17 cellular contexts compared by ENCODE assay signal in genomic region chr4:159279084-159279483, GRCh38.
A peak's percentile ranks its signal among the peaks of the same experiment; 100 is the strongest.
DNase-seq lines count a peak whose midpoint lies in the region; ATAC-seq, FAIRE-seq and TF ChIP-seq lines count a peak whose summit lies in the region.
"Had no signal": no experiment of that assay in that cellular context is flagged by ENCODE, and none has a peak within 500 bp of the region (broad histone marks: within the 10 kb centered on the region; RNA-seq: fewer than 3 reads in every experiment).

No MANE protein-coding gene starts in this region.

- H2AFZ ChIP-seq in HepG2 (ENCODE audit: low read length): no peak overlapping the region

- H3K4me3 ChIP-seq in liver (ENCODE audit: low read depth in 1 of 3, low read length in 3 of 3) (no peak overlapping the region), HepG2 (replicated peaks in 1 of 3; ENCODE audit: insufficient read depth in 1 of 3, low read depth in 2 of 3, low read length in 3 of 3) (no peak overlapping the region), cardiac muscle cell (no peak overlapping the region), adrenal gland (no peak overlapping the region)
- H3K4me3 ChIP-seq: GM12878, SJCRH30 had no signal

- no peak for FAIRE-seq in HepG2 (lab: Jason Lieb, UNC)

- 94% methylated on average over 6 of the region's 6 CpGs for WGBS in liver
- WGBS in HepG2 (ENCODE audit: low lambda C conversion rate): 94% methylated on average over 6 of the region's 6 CpGs
- 92 to 96% (median 94%) methylated on average over 6 of the region's 6 CpGs for WGBS in adrenal gland, 4 donors

- POLR2A ChIA-PET in HepG2 (lab: Yijun Ruan, JAX): no interaction called here

- no peaks in the 10 kb centered on the region for H4K20me1 ChIP-seq in HepG2 (ENCODE audit: insufficient read depth, low read length)

- TF ChIP-seq EP300 in HepG2 (IDR thresholded peaks at IDR 0.05; ENCODE audit: low read depth in 2 of 2, low read length in 2 of 2) (no peak), HepG2 (CRISPR knock-in tag; IDR thresholded peaks at IDR 0.05; ENCODE audit: borderline replicate concordance) (no peak)

- H3K27me3 ChIP-seq in liver (ENCODE audit: control insufficient read depth in 4 of 4, insufficient read depth in 4 of 4, low read length in 3 of 4) (no peaks in the 10 kb centered on the region), HepG2 (ENCODE audit: control insufficient read depth in 1 of 2, insufficient read depth in 2 of 2, low read length in 2 of 2) (no peaks in the 10 kb centered on the region), cardiac muscle cell (no peaks in the 10 kb centered on the region), layer of hippocampus (ENCODE audit: control insufficient read depth, insufficient read depth, low read length) (no peaks in the 10 kb centered on the region), adrenal gland (no peaks in the 10 kb centered on the region)
- H3K27me3 ChIP-seq: SJCRH30 had no signal

- CTCF ChIA-PET in HepG2 (lab: Yijun Ruan, JAX; ENCODE audit: low intra/inter-chr PET ratio, low total read pairs): no interaction called here

- H3K9ac ChIP-seq in liver (ENCODE audit: low read depth in 1 of 2, low read length in 2 of 2): no peak overlapping the region
- no peak overlapping the region for H3K9ac ChIP-seq in HepG2 (ENCODE audit: insufficient read depth, low read depth, low read length)

- no peak for ATAC-seq in HepG2
- ATAC-seq: GM12878 had no signal

- H3K27ac ChIP-seq in liver (ENCODE audit: low read depth in 1 of 2, low read length in 2 of 2) (peak overlapping the region; percentile 11 to 64), HepG2 (ENCODE audit: extremely low read length, insufficient read depth, low read length) (no peak overlapping the region), cardiac muscle cell (peak overlapping the region; percentile 72), layer of hippocampus (ENCODE audit: low read depth, low read length) (peak overlapping the region; percentile 14), adrenal gland (no peak overlapping the region)
- H3K27ac ChIP-seq: SJCRH30 had no signal

- TF ChIP-seq RAD21 in liver (IDR thresholded peaks at IDR 0.05): no peak
- TF ChIP-seq RAD21 in HepG2 (CRISPR knock-in tag; IDR thresholded peaks at IDR 0.05): no peak

- no peak overlapping the region for H3K4me2 ChIP-seq in HepG2 (ENCODE audit: low read depth, low read length)

- DNase-seq in HepG2 (ENCODE audit: low spot score) (no peak), cardiac muscle cell (ENCODE audit: low read depth in 1 of 2, low spot score in 1 of 2) (no peak), activated gamma-delta T cell (lab: John Stamatoyannopoulos, UW) (no peak), NCI-H69 (lab: John Stamatoyannopoulos, UW) (no peak), adrenal gland (no peak), amygdala (lab: John Stamatoyannopoulos, UW) (no peak)
- DNase-seq: CD4-positive, CD25-positive, alpha-beta regulatory T cell; COR-L47; GOT3; KBM-7; NCI-H1694 treated with DMSO at 0.1 percent for 48 hours; NCI-H510A; NCI-H774; SJCRH30 had no signal

- H3K36me3 ChIP-seq in liver (ENCODE audit: control insufficient read depth in 4 of 4, insufficient read depth in 3 of 4, low read depth in 1 of 4, low read length in 3 of 4): no peaks in the 10 kb centered on the region
- H3K36me3 ChIP-seq in HepG2 (replicated peaks in 1 of 2; ENCODE audit: control insufficient read depth in 1 of 2, insufficient read depth in 2 of 2, low read length in 2 of 2): no peaks in the 10 kb centered on the region
- no peaks in the 10 kb centered on the region for H3K36me3 ChIP-seq in cardiac muscle cell
- no peaks in the 10 kb centered on the region for H3K36me3 ChIP-seq in adrenal gland (replicated peaks in 1 of 2)
- H3K36me3 ChIP-seq: SJCRH30 had no signal

- in situ Hi-C loops in HepG2 (cut with HindIII; ENCODE audit: extremely low pct_ligation_motif_present, low pct_unique_long_range_greater_than_20kb): no loop called here

- H3K4me1 ChIP-seq in liver (ENCODE audit: control insufficient read depth in 4 of 4, insufficient read depth in 4 of 4, low read length in 3 of 4): peaks cover 5 to 40% (median 21%) of the 10 kb centered on the region in 4 donors
- H3K4me1 ChIP-seq in HepG2 (ENCODE audit: insufficient read depth, low read length): peaks cover 58% of the 10 kb centered on the region
- H3K4me1 ChIP-seq in cardiac muscle cell (ENCODE audit: low read depth): peaks cover 23% of the 10 kb centered on the region
- peaks cover 0 to 13% of the 10 kb centered on the region in 2 donors for H3K4me1 ChIP-seq in adrenal gland (replicated peaks in 1 of 2)

- H3K9me3 ChIP-seq in liver (ENCODE audit: control insufficient read depth in 4 of 4, low read length in 3 of 4) (no peaks in the 10 kb centered on the region), HepG2 (ENCODE audit: low read length) (no peaks in the 10 kb centered on the region), cardiac muscle cell (ENCODE audit: low read depth) (no peaks in the 10 kb centered on the region), adrenal gland (replicated peaks in 1 of 3) (no peaks in the 10 kb centered on the region)
- H3K9me3 ChIP-seq: SJCRH30 had no signal

- H3K79me2 ChIP-seq in HepG2 (ENCODE audit: insufficient read depth, low read length): no peaks in the 10 kb centered on the region

- TF ChIP-seq POLR2A in HepG2 (IDR thresholded peaks at IDR 0.05; ENCODE audit: insufficient read depth in 1 of 2, low read depth in 2 of 2, low read length in 2 of 2) (no peak), adrenal gland (IDR thresholded peaks at IDR 0.05) (no peak)

- intact Hi-C loops in HepG2 (cut with micrococcal nuclease; ENCODE audit: unreplicated experiment) (no loop called here), adrenal gland (cut with DNase I) (no loop called here)

- no TSS peak for BruUV-seq in HepG2 (replicated peaks; lab: Mats Ljungman, UMichigan)

- TF ChIP-seq CTCF in liver (IDR thresholded peaks at IDR 0.05; ENCODE audit: low read depth, low read length, missing input control) (no peak), HepG2 (CRISPR knock-in tag; IDR thresholded peaks at IDR 0.05) (no peak), cardiac muscle cell (IDR thresholded peaks at IDR 0.05; ENCODE audit: low read depth, low read length) (no peak), adrenal gland (IDR thresholded peaks at IDR 0.05) (no peak)

TF ChIP-seq in liver, 16 proteins besides CTCF, POLR2A, EP300 and RAD21:
- TF ChIP-seq FOXA1 (IDR thresholded peaks at IDR 0.05): no peak
- TF ChIP-seq JUND (IDR thresholded peaks at IDR 0.05): no peak
- no peak for TF ChIP-seq HNF4G (IDR thresholded peaks at IDR 0.05)
- no peak for TF ChIP-seq YY1 (IDR thresholded peaks at IDR 0.05)
- no peak for TF ChIP-seq FOXA2 (IDR thresholded peaks at IDR 0.05)

TF ChIP-seq in HepG2, 621 proteins besides CTCF, POLR2A, EP300 and RAD21 (continues in another document):
- TF ChIP-seq CHD2 (IDR thresholded peaks at IDR 0.05; ENCODE audit: low read depth, low read length): no peak
- no peak for TF ChIP-seq ZNF749 (CRISPR knock-in tag; IDR thresholded peaks at IDR 0.05; ENCODE audit: borderline replicate concordance)
- TF ChIP-seq ZNF484 (CRISPR knock-in tag; IDR thresholded peaks at IDR 0.05; ENCODE audit: borderline replicate concordance, low read depth): no peak
- no peak for TF ChIP-seq ZNF724P (CRISPR knock-in tag; IDR thresholded peaks at IDR 0.05; ENCODE audit: borderline replicate concordance)
- no peak for TF ChIP-seq STAT5B (CRISPR knock-in tag; IDR thresholded peaks at IDR 0.05)
- no peak for TF ChIP-seq SNAPC5 (CRISPR knock-in tag; IDR thresholded peaks at IDR 0.05; ENCODE audit: borderline replicate concordance)
- TF ChIP-seq ZBTB49 (CRISPR knock-in tag; IDR thresholded peaks at IDR 0.05; ENCODE audit: borderline replicate concordance): no peak
- TF ChIP-seq NBN (conservative IDR thresholded peaks at IDR 0.05): no peak
- TF ChIP-seq MBD4 (IDR thresholded peaks at IDR 0.05; ENCODE audit: borderline replicate concordance, low read length): no peak
- TF ChIP-seq GLMP (CRISPR knock-in tag; IDR thresholded peaks at IDR 0.05; ENCODE audit: borderline replicate concordance): no peak
- TF ChIP-seq NAIF1 (CRISPR knock-in tag; IDR thresholded peaks at IDR 0.05; ENCODE audit: borderline replicate concordance): no peak
- TF ChIP-seq NFKBIZ (CRISPR knock-in tag; IDR thresholded peaks at IDR 0.05): no peak
- no peak for TF ChIP-seq EZH2 (conservative IDR thresholded peaks at IDR 0.05; ENCODE audit: low read depth, low read length)
- no peak for TF ChIP-seq SNAPC2 (CRISPR knock-in tag; IDR thresholded peaks at IDR 0.05)

Comparison
In these comparisons a context has a peak if more than half of its experiments do, and no peak if none do; other contexts are left out.
1. H3K27ac ChIP-seq: peak in liver (2 of 2), cardiac muscle cell (single experiment) and layer of hippocampus (single experiment); none in HepG2 (single experiment) and adrenal gland (0 of 5).